Comparison of ENCODE assay signal across 8 cellular contexts in the genomic region with DNA sequence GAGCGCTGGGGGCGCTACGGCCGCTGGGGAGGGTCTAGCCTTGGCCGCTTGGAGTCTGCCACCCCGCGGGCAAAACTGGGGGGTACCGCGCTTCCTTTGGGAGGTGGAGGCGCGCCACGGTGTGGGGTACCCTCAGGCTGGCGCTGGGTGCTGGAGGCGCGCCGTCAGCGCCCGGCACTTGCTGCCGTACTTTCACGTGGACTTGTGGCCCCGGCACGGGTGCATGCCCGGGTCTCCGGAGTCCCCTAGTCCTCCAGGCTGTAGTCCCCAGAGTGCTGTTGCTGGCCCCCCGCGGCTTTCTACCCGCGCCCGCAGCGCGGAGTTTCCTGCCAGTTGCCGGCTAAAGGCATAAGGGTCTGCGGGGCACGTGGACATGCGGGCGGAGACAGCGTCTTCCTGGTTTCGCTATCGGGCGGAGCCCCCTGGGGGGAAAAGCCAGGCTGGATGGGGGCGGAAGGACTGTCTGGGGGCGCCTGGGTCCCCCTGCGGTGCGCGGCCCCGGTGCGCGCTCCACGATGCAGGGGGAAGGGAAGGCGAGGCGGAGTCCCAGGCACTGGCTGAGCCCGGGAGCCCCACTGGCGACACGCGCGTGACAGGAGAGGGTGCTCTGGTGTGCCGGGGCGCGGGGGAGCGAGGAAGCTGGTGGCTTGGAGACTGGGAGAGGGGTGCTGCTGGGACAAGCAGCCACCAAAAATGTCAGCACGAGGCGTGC. TPM values are rescaled to one million over a fixed set of nuclear protein-coding genes. Genes with fewer than 3 reads are reported as not detected.
DNase-seq lines count a peak whose midpoint lies in the region; ATAC-seq and TF ChIP-seq lines count a peak whose summit lies in the region.

No MANE protein-coding gene starts in this region.

- TF ChIP-seq CTCF in OCI-LY3 (IDR thresholded peaks at IDR 0.05; ENCODE audit: low read depth, low read length) = peak; percentile 42; the same call in 1 of the 2 replicates
- no peak for TF ChIP-seq CTCF in gastroesophageal sphincter (IDR thresholded peaks at IDR 0.05)
- TF ChIP-seq CTCF in thyroid gland (IDR thresholded peaks at IDR 0.05) = no peak

- H4K20me1 ChIP-seq in OCI-LY3 (ENCODE audit: insufficient read depth, low read length) = peaks cover 12% of the 10 kb centered on the region

- peaks cover 44% of the 10 kb centered on the region for H3K79me2 ChIP-seq in OCI-LY3 (ENCODE audit: low read length)

- ATAC-seq in GM18505 (IDR thresholded peaks at IDR 0.05; ENCODE audit: unreplicated experiment) (peak; percentile 23), HG02973 (IDR thresholded peaks at IDR 0.05; ENCODE audit: unreplicated experiment) (peak; percentile 26), gastroesophageal sphincter (peak; percentile 44)

- peak overlapping the region; percentile 79 for H3K4me2 ChIP-seq in OCI-LY3 (ENCODE audit: low read length)

- H3K9me3 ChIP-seq in OCI-LY3 (ENCODE audit: insufficient read depth, low read length) = no peaks in the 10 kb centered on the region
- H3K9me3 ChIP-seq in gastroesophageal sphincter = no peaks in the 10 kb centered on the region
- H3K9me3 ChIP-seq in thyroid gland = no peaks in the 10 kb centered on the region

- H3K27ac ChIP-seq in OCI-LY3 (ENCODE audit: low read length) (peak overlapping the region; percentile 56), gastroesophageal sphincter (peak overlapping the region; percentile 78 to 97 (median 97)), thyroid gland (peak overlapping the region in 2 of 3 donors; percentile 28 to 48)

- TF ChIP-seq EP300 in gastroesophageal sphincter (IDR thresholded peaks at IDR 0.05) = no peak

- DNase-seq in ACHN (peak; percentile 40), nucleus accumbens (lab: John Stamatoyannopoulos, UW) (peak in 36 of 56 donors; percentile 13 to 74 (median 48)), thyroid gland (peak; percentile 22 to 24)
- peak; percentile 33 for DNase-seq in activated effector memory CD4-positive, alpha-beta T cell treated with Interleukin-2 at 50 U/mL for 16 hours

- no peaks in the 10 kb centered on the region for H3K36me3 ChIP-seq in OCI-LY3 (replicated peaks; ENCODE audit: low read depth, low read length)
- H3K36me3 ChIP-seq in gastroesophageal sphincter = no peaks in the 10 kb centered on the region
- no peaks in the 10 kb centered on the region for H3K36me3 ChIP-seq in thyroid gland

- H3K9ac ChIP-seq in OCI-LY3 (ENCODE audit: low read length) = peak overlapping the region; percentile 84

- H3K27me3 ChIP-seq in OCI-LY3 (ENCODE audit: low read depth, low read length) = no peaks in the 10 kb centered on the region
- H3K27me3 ChIP-seq in gastroesophageal sphincter = no peaks in the 10 kb centered on the region
- H3K27me3 ChIP-seq in thyroid gland = no peaks in the 10 kb centered on the region

- H3K4me3 ChIP-seq in OCI-LY3 (ENCODE audit: low read length) (peak overlapping the region; percentile 95), gastroesophageal sphincter (peak overlapping the region; percentile 67 to 98), thyroid gland (replicated peaks in 1 of 3) (peak overlapping the region; percentile 61 to 78 (median 65))

- H3K4me1 ChIP-seq in OCI-LY3 (ENCODE audit: low read length) (no peaks in the 10 kb centered on the region; the same call in 1 of the 2 replicates), gastroesophageal sphincter (peaks cover 0 to 50% (median 8%) of the 10 kb centered on the region in 3 donors), thyroid gland (peaks cover 0 to 10% of the 10 kb centered on the region in 2 donors)

- no peak for TF ChIP-seq POLR2A in GM18505 (IDR thresholded peaks at IDR 0.05; ENCODE audit: borderline replicate concordance, extremely low read depth, insufficient read depth, insufficient read length)
- TF ChIP-seq POLR2A in gastroesophageal sphincter (IDR thresholded peaks at IDR 0.05) = no peak
- no peak for TF ChIP-seq POLR2A in thyroid gland (IDR thresholded peaks at IDR 0.05)

- WGBS in gastroesophageal sphincter (ENCODE audit: low coverage in 1 of 2), 2 donors = no CpG with 5 or more reads among the region's 62 CpGs
- WGBS in thyroid gland, 2 donors = 0% methylated on average over 20 to 22 of the region's 62 CpGs

- H2AFZ ChIP-seq in OCI-LY3 (ENCODE audit: low read depth, low read length) = peak overlapping the region; percentile 66; the same call in 1 of the 2 replicates

- in situ Hi-C loops in ACHN (cut with HindIII; ENCODE audit: low pct_ligation_motif_present, low pct_unique_long_range_greater_than_20kb, low sequenced_read_pairs) = no loop called here

- intact Hi-C loops in thyroid gland (cut with DNase I) = no loop called here

RNA-seq across cellular contexts. Expression of a gene that starts 0.7 kb away (rescaled TPM):
- 10 to 100 TPM in 2 of 4 donors, 1 to 10 TPM in 2; 5.1 to 15.3 (median 9.6) TPM for total RNA-seq in gastroesophageal sphincter
- total RNA-seq in thyroid gland = 1 to 10 TPM in 1 of 4 donors, under 1 TPM in 3; 0.63 to 1.3 (median 0.89) TPM

Comparison
In these comparisons a context has a peak if more than half of its experiments do, and no peak if none do; other contexts are left out.
1. Peak in every context shown above with its lines: DNase-seq, ATAC-seq, H3K4me3 ChIP-seq and H3K27ac ChIP-seq.
2. H3K27ac ChIP-seq: peak in every context shown above with its lines; median percentile 97 in gastroesophageal sphincter; 56 in OCI-LY3; 38 in thyroid gland.